ENCODE assay signal across 34 cellular contexts in the genomic region with DNA sequence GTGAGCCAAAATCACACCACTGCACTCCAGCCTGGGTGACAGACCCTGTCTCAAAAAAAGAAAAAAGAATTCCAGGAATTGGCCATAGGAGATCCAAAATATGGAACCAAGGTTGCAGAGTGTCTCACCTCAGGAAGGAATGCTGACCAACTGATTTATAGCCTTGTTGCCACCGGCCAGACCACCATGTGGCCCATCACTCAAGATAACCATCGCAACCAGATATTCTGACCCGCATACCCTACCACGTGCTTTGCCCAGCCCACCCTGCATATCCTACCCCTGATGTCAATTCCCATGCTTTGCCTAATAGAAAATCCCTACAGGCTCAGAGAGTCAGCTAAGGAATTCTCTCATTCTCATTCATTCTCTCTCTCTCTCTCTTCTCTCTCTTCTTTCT.
"Had no signal": no experiment of that assay in that cellular context is flagged by ENCODE, and none has a peak within 500 bp of the region (broad histone marks: within the 10 kb centered on the region; RNA-seq: fewer than 3 reads in every experiment).

No MANE protein-coding gene starts in this region.

- H3K9me3 ChIP-seq: pancreas, prostate gland, thoracic aorta, vagina had no signal

- H3K4me1 Mint-ChIP-seq: neural crest cell had no signal

- H3K4me3 Mint-ChIP-seq: activated CD4-positive, alpha-beta T cell treated with anti-CD3 and anti-CD28 coated beads, Interleukin-2, amount 10 ng/mL, durations not matched to agents 7 days and 5 days; activated naive CD8-positive, alpha-beta T cell treated with anti-CD3 and anti-CD28 coated beads for 36 hours; activated T-helper 1 cell treated with anti-CD3 and anti-CD28 coated beads, Interleukin-12 subunit alpha, Interleukin-12 subunit beta, Interleukin-2, Interleukin-4 antibody, amounts not matched to agents 30 ng/mL and 10 ng/mL and 1 ng/mL, durations not matched to agents 14 hours and 24 hours and 36 hours; dendritic cell treated with granulocyte-macrophage colony-stimulating factor and Interleukin-4, amounts not matched to agents 40 ng/mL and 50 ng/mL, for 4 days; immature natural killer cell; mesothelial cell of epicardium; naive B cell; neural crest cell; stimulated activated effector memory CD8-positive, alpha-beta T cell treated with anti-CD3 and anti-CD28 coated beads, Interleukin-12 subunit alpha, Interleukin-12 subunit beta, amount 100 ng/mL, for 72 hours; stimulated activated naive CD8-positive, alpha-beta T cell treated with anti-CD3 and anti-CD28 coated beads, Interleukin-15, Interleukin-2, amounts not matched to agents 100 ng/mL and 50 ng/mL, for 24 hours had no signal

- H3K4me3 ChIP-seq: esophagus muscularis mucosa, heart left ventricle, pancreas, prostate gland, skin epidermis, thoracic aorta, upper lobe of left lung, vagina had no signal

- H3K27ac Mint-ChIP-seq: activated naive CD8-positive, alpha-beta T cell treated with anti-CD3 and anti-CD28 coated beads for 36 hours; activated T-helper 1 cell treated with anti-CD3 and anti-CD28 coated beads, Interleukin-12 subunit alpha, Interleukin-12 subunit beta, Interleukin-2, Interleukin-4 antibody, amounts not matched to agents 30 ng/mL and 10 ng/mL and 1 ng/mL, durations not matched to agents 14 hours and 24 hours and 36 hours; dendritic cell treated with granulocyte-macrophage colony-stimulating factor and Interleukin-4, amounts not matched to agents 40 ng/mL and 50 ng/mL, for 4 days; immature natural killer cell; mesothelial cell of epicardium; stimulated activated effector memory CD8-positive, alpha-beta T cell treated with anti-CD3 and anti-CD28 coated beads, Interleukin-12 subunit alpha, Interleukin-12 subunit beta, amount 100 ng/mL, for 72 hours; stimulated activated naive CD8-positive, alpha-beta T cell treated with anti-CD3 and anti-CD28 coated beads, Interleukin-15, Interleukin-2, amounts not matched to agents 100 ng/mL and 50 ng/mL, for 24 hours had no signal

- H3K27me3 ChIP-seq: brain microvascular endothelial cell, esophagus muscularis mucosa, foreskin keratinocyte, pancreas, upper lobe of left lung, vagina had no signal

- DNase-seq: activated CD4-positive, alpha-beta T cell treated with anti-CD3 and anti-CD28 coated beads, Interleukin-2, amount 10 ng/mL, durations not matched to agents 7 days and 5 days; activated CD8-positive, alpha-beta memory T cell treated with anti-CD3 and anti-CD28 coated beads for 24 hours; activated gamma-delta T cell treated with Interleukin-2 at 50 U/mL for 16 hours; activated naive CD8-positive, alpha-beta T cell treated with anti-CD3 and anti-CD28 coated beads for 36 hours; activated T-cell treated with anti-CD3 and anti-CD28 coated beads, Interleukin-2, amount 50 U/mL, for 1 hour; amniotic stem cell; brain microvascular endothelial cell; foreskin keratinocyte; heart left ventricle; hypothalamus; immature natural killer cell; naive B cell; nucleus accumbens; pancreas; retina; stimulated activated CD4-positive, alpha-beta T cell treated with anti-CD3 and anti-CD28 coated beads, Interleukin-12 subunit alpha, Interleukin-12 subunit beta, amount 100 ng/mL, for 4 hours; stimulated activated CD4-positive, alpha-beta T cell treated with anti-CD3 and anti-CD28 coated beads, Interleukin-4, amount 100 ng/mL, for 24 hours; T1000; upper lobe of left lung; WERI-Rb-1 had no signal

- H3K4me1 ChIP-seq: pancreas, prostate gland had no signal

- H3K27ac ChIP-seq: brain microvascular endothelial cell, foreskin keratinocyte, heart left ventricle, pancreas, prostate gland, skin epidermis, thoracic aorta, upper lobe of left lung, vagina, WERI-Rb-1 had no signal

- H3K27me3 Mint-ChIP-seq: activated CD4-positive, alpha-beta T cell treated with anti-CD3 and anti-CD28 coated beads, Interleukin-2, amount 10 ng/mL, durations not matched to agents 7 days and 5 days; activated naive CD8-positive, alpha-beta T cell treated with anti-CD3 and anti-CD28 coated beads for 36 hours; stimulated activated naive CD8-positive, alpha-beta T cell treated with anti-CD3 and anti-CD28 coated beads, Interleukin-15, Interleukin-2, amounts not matched to agents 100 ng/mL and 50 ng/mL, for 24 hours had no signal

- ATAC-seq: activated CD4-positive, CD25-positive, alpha-beta regulatory T cell treated with anti-CD3 and anti-CD28 coated beads, Interleukin-2, amount 50 U/mL, for 24 hours; foreskin keratinocyte; heart left ventricle; pancreas; sciatic nerve; SK-N-SH treated with all-trans-retinoic acid at 6 μM for 48 hours; stimulated activated effector memory CD8-positive, alpha-beta T cell treated with anti-CD3 and anti-CD28 coated beads, Interleukin-12 subunit alpha, Interleukin-12 subunit beta, amount 100 ng/mL, for 72 hours had no signal

- H3K9me3 Mint-ChIP-seq: immature natural killer cell, neural crest cell had no signal

- H3K36me3 ChIP-seq: brain microvascular endothelial cell, heart left ventricle, pancreas, prostate gland, thoracic aorta, vagina had no signal
